ENCODE assay signal across 1 cellular context in the genomic region with DNA sequence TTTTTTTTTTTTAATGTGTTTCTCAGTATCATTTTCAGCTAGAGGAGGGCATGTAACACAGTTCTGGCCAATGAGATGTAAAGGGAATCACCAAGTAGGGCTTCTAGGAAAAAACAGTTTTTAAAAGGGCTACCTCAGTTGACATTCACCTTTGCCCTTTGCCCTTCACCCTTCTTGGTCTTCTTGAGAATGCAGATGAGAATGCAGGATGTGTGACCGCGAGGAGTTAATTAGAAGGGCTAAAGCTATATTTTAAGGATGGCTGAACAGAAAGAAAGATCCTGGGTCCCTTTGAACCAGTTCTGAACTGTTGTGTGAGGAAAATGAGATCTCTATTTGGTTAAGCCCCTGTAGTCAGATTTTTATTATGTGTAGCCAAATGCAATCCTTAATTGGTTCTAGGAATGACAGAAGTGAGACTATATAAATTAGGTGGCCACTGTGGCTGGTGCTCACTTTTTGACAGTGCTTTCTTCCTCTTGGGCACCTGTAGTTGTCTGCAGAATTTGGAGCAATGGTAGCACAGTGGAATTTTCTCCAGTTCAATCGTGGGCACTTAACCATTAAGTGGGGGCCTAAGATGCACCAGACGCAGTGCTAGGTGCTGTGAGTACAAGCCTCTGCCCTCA.
TF ChIP-seq lines count a peak whose summit lies in the region.

No MANE protein-coding gene starts in this region.

TF ChIP-seq in K562, 482 proteins besides CTCF, POLR2A, EP300 and RAD21 (continued from another document):
- TF ChIP-seq ZNF830 (CRISPR knock-in tag; IDR thresholded peaks at IDR 0.05) = no peak
